In the genomic region with DNA sequence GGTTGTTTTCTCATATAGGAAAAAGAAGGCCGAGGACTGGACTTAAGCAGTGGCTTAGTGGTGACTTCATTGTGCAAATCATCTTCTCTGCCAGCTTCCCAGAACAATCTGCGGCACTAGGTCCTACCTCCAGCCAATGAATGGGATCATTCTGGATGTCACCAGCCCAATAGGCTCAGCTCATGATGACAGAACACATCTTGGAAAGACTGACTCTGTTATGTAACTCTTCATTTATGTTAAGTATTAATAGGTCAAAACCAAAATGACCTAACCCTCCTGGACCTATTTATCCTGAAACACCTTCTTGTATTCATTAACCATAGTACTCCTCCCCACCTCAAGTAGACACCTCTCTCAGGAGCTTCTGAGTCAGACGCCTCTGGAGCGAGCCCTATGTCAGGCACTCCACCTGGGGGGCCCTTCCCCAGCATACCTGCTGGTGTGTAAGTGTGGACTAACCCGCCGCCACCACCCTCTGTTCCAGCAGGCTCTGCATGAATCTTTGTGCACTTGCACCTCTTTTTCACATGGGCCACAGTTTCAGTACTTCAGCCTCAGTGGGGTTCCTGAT, we compare ENCODE assay signal across 25 cellular contexts. TPM values are rescaled to one million over a fixed set of nuclear protein-coding genes. Genes with fewer than 3 reads are reported as not detected.
DNase-seq lines count a peak whose midpoint lies in the region; ATAC-seq, FAIRE-seq and TF ChIP-seq lines count a peak whose summit lies in the region.
"Had no signal": no experiment of that assay in that cellular context is flagged by ENCODE, and none has a peak within 500 bp of the region (broad histone marks: within the 10 kb centered on the region; RNA-seq: fewer than 3 reads in every experiment).

No MANE protein-coding gene starts in this region.

- H3K27ac ChIP-seq in K562 (ENCODE audit: extremely low read depth, low read depth, low read length) (no peak overlapping the region), layer of hippocampus (ENCODE audit: low read depth, low read length) (peak overlapping the region; percentile 30), pancreas (peak overlapping the region; percentile 47 to 77 (median 66))
- H3K27ac ChIP-seq: KMS-11, left ventricle myocardium inferior, SK-N-MC had no signal

- no peak overlapping the region for H2AFZ ChIP-seq in K562 (ENCODE audit: low read depth, low read length)

- H3K27me3 ChIP-seq in K562 (ENCODE audit: control insufficient read depth in 2 of 2, insufficient read depth in 2 of 2, low read length in 2 of 2) (no peaks in the 10 kb centered on the region), layer of hippocampus (ENCODE audit: control insufficient read depth, insufficient read depth, low read length) (no peaks in the 10 kb centered on the region), pancreas (no peaks in the 10 kb centered on the region)
- H3K27me3 ChIP-seq: esophagus squamous epithelium had no signal

- no peak for TF ChIP-seq POLR2A in K562 (conservative IDR thresholded peaks at IDR 0.05)

- CTCF ChIA-PET in Calu3 (lab: Charles Lee) (interaction anchor here (0.5 to 3.2 kb wide), 10 partner anchors 8 to 170 kb away, joined by 3 to 18 read pairs (median 5); partner anchors contain the start of genes PSME3IP1 and RSPRY1), K562 (lab: Yijun Ruan, JAX; ENCODE audit: low intra/inter-chr PET ratio) (no interaction called here)

- no peaks in the 10 kb centered on the region for H3K9me3 Mint-ChIP-seq in Calu3 (ENCODE audit: low read depth, unreplicated experiment)
- no peaks in the 10 kb centered on the region for H3K9me3 Mint-ChIP-seq in activated T-cell treated with anti-CD3 and anti-CD28 coated beads, Interleukin-2, amount 50 U/mL, for 24 hours
- H3K9me3 Mint-ChIP-seq: activated CD4-positive, alpha-beta memory T cell treated with anti-CD3 and anti-CD28 coated beads for 36 hours; activated naive CD4-positive, alpha-beta T cell treated with anti-CD3 and anti-CD28 coated beads for 36 hours; activated T-cell treated with anti-CD3 and anti-CD28 coated beads, Interleukin-2, amount 50 U/mL, for 4 hours; CD8-positive, alpha-beta memory T cell had no signal

- no peak for TF ChIP-seq EP300 in K562 (IDR thresholded peaks at IDR 0.05; ENCODE audit: low read length)

- H3K4me1 ChIP-seq in K562 (replicated peaks in 1 of 2; ENCODE audit: control insufficient read depth in 2 of 2, insufficient read depth in 2 of 2, low read length in 2 of 2) (peaks cover 3 to 7% of the 10 kb centered on the region in 2 experiments; a peak in 3 of 5 replicates), pancreas (no peaks in the 10 kb centered on the region)

- 92% methylated on average over 6 of the region's 6 CpGs for WGBS in K562 (ENCODE audit: insufficient coverage, low coverage, missing lambda C conversion rate)
- WGBS in pancreas, 2 donors = 63 to 69% methylated on average over 6 of the region's 6 CpGs

- no peak overlapping the region for H3K4me2 ChIP-seq in K562 (ENCODE audit: insufficient read depth, low read length)
- H3K4me2 ChIP-seq: KMS-11 had no signal

- H3K27me3 Mint-ChIP-seq in Calu3 (ENCODE audit: unreplicated experiment) = no peaks in the 10 kb centered on the region
- no peaks in the 10 kb centered on the region for H3K27me3 Mint-ChIP-seq in activated T-cell treated with anti-CD3 and anti-CD28 coated beads, Interleukin-2, amount 50 U/mL, for 24 hours
- H3K27me3 Mint-ChIP-seq: activated CD4-positive, alpha-beta memory T cell treated with anti-CD3 and anti-CD28 coated beads for 36 hours; CD8-positive, alpha-beta memory T cell had no signal

- peak; percentile 81 for DNase-seq in Calu3
- no peak for DNase-seq in K562 (ENCODE audit: extremely low read depth in 1 of 4, low spot score in 3 of 4)
- DNase-seq in pancreas = peak in 4 of 6 donors; percentile 53 to 67 (median 62)
- no peak for DNase-seq in activated T-cell treated with anti-CD3 and anti-CD28 coated beads, Interleukin-2, amount 50 U/mL, for 24 hours
- DNase-seq in NCI-H1436 (lab: John Stamatoyannopoulos, UW) = no peak
- DNase-seq: activated CD4-positive, alpha-beta memory T cell treated with anti-CD3 and anti-CD28 coated beads for 36 hours; activated naive CD4-positive, alpha-beta T cell treated with anti-CD3 and anti-CD28 coated beads for 36 hours; activated T-cell treated with anti-CD3 and anti-CD28 coated beads, Interleukin-2, amount 50 U/mL, for 4 hours; AML-193; aorta; CD8-positive, alpha-beta memory T cell; effector CD4-positive, alpha-beta T cell; esophagus squamous epithelium; left ventricle myocardium inferior; NCI-H187 treated with DMSO at 0.1 percent for 48 hours; NCI-H446 treated with DMSO at 0.1 percent for 48 hours; right cardiac atrium; stimulated activated CD4-positive, alpha-beta T cell treated with anti-CD3 and anti-CD28 coated beads, Interleukin-15, amount 100 ng/mL, for 24 hours; T-helper 9 cell had no signal

- FAIRE-seq in K562 (lab: Jason Lieb, UNC) = no peak
- no peak for FAIRE-seq in pancreas (lab: Jason Lieb, UNC)
- FAIRE-seq: H54 had no signal

- H3K4me1 Mint-ChIP-seq in Calu3 (ENCODE audit: low read depth, unreplicated experiment) = peaks cover 12% of the 10 kb centered on the region
- peaks cover 3% of the 10 kb centered on the region for H3K4me1 Mint-ChIP-seq in activated T-cell treated with anti-CD3 and anti-CD28 coated beads, Interleukin-2, amount 50 U/mL, for 24 hours (ENCODE audit: low read depth)
- H3K4me1 Mint-ChIP-seq: WTC11 had no signal

- peaks cover 41% of the 10 kb centered on the region for H3K36me3 Mint-ChIP-seq in Calu3 (ENCODE audit: insufficient read depth, unreplicated experiment)
- H3K36me3 Mint-ChIP-seq in activated T-cell treated with anti-CD3 and anti-CD28 coated beads, Interleukin-2, amount 50 U/mL, for 24 hours (ENCODE audit: low read depth) = peaks cover 64% of the 10 kb centered on the region

- no peaks in the 10 kb centered on the region for H3K79me2 ChIP-seq in K562 (ENCODE audit: control insufficient read depth, insufficient read depth, low read length)

- H3K4me3 ChIP-seq in K562 = no peak overlapping the region
- H3K4me3 ChIP-seq in pancreas = no peak overlapping the region
- H3K4me3 ChIP-seq: esophagus squamous epithelium, left ventricle myocardium inferior, SK-N-MC had no signal

- H3K36me3 ChIP-seq in K562 (ENCODE audit: control insufficient read depth, insufficient read depth, low read length) (peaks cover 25% of the 10 kb centered on the region; the same call in 2 of the 3 replicates), pancreas (peaks cover 0 to 54% (median 23%) of the 10 kb centered on the region in 3 donors)

- no peaks in the 10 kb centered on the region for H3K9me3 ChIP-seq in K562 (replicated peaks; ENCODE audit: control insufficient read depth, insufficient read depth, low read depth, low read length)
- H3K9me3 ChIP-seq in pancreas = no peaks in the 10 kb centered on the region
- H3K9me3 ChIP-seq: esophagus squamous epithelium, left ventricle myocardium inferior had no signal

- TF ChIP-seq RAD21 in K562 (CRISPR knock-in tag; conservative IDR thresholded peaks at IDR 0.05 in 1 of 2, IDR thresholded peaks at IDR 0.05 in 1 of 2) = no peak

- TF ChIP-seq CTCF in Calu3 (IDR thresholded peaks at IDR 0.05; ENCODE audit: unreplicated experiment) = no peak
- TF ChIP-seq CTCF in K562 (IDR thresholded peaks at IDR 0.05 in 2 of 3, conservative IDR thresholded peaks at IDR 0.05 in 1 of 3; ENCODE audit: insufficient read depth in 2 of 3, low read depth in 1 of 3, low read length in 3 of 3) = no peak
- no peak for TF ChIP-seq CTCF in pancreas (IDR thresholded peaks at IDR 0.05)

- in situ Hi-C loops in K562 (cut with MboI) = no loop called here

- intact Hi-C loops in Calu3 (cut with micrococcal nuclease; ENCODE audit: unreplicated experiment) = loop anchor here (2.0 to 10.0 kb wide), 2 partner anchors 47 to 317 kb away; partner anchors contain the start of gene HERPUD1
- intact Hi-C loops in K562 (cut with micrococcal nuclease) = no loop called here
- intact Hi-C loops in pancreas (cut with DNase I) = no loop called here

- POLR2A ChIA-PET in K562 (lab: Yijun Ruan, JAX) = interaction anchor here (1.0 kb wide), 1 partner anchor 16 kb away, joined by 4 read pairs; no protein-coding TSS in a partner anchor

- H3K4me3 Mint-ChIP-seq in Calu3 (ENCODE audit: low read depth, unreplicated experiment) = peak overlapping the region; percentile 43
- no peak overlapping the region for H3K4me3 Mint-ChIP-seq in activated T-cell treated with anti-CD3 and anti-CD28 coated beads, Interleukin-2, amount 50 U/mL, for 24 hours
- H3K4me3 Mint-ChIP-seq: activated CD4-positive, alpha-beta memory T cell treated with anti-CD3 and anti-CD28 coated beads for 36 hours; activated naive CD4-positive, alpha-beta T cell treated with anti-CD3 and anti-CD28 coated beads for 36 hours; activated T-cell treated with anti-CD3 and anti-CD28 coated beads, Interleukin-2, amount 50 U/mL, for 4 hours; CD8-positive, alpha-beta memory T cell; WTC11 had no signal

- no peaks in the 10 kb centered on the region for H4K20me1 ChIP-seq in K562 (replicated peaks; ENCODE audit: control insufficient read depth, insufficient read depth, low read length)

- ATAC-seq in K562 = no peak
- peak; percentile 72 to 80 (median 78) for ATAC-seq in pancreas
- no peak for ATAC-seq in GM21390 (IDR thresholded peaks at IDR 0.05; ENCODE audit: unreplicated experiment)
- ATAC-seq: activated T-cell treated with anti-CD3 and anti-CD28 coated beads, Interleukin-2, amount 50 U/mL, for 4 hours; right cardiac atrium; WTC11 had no signal

- no TSS peak for BruUV-seq in Calu3 (replicated peaks; lab: Mats Ljungman, UMichigan)
- no TSS peak for BruUV-seq in K562 (replicated peaks; lab: Mats Ljungman, UMichigan)

- peak overlapping the region; percentile 77 for H3K27ac Mint-ChIP-seq in Calu3 (ENCODE audit: unreplicated experiment)
- no peak overlapping the region for H3K27ac Mint-ChIP-seq in activated T-cell treated with anti-CD3 and anti-CD28 coated beads, Interleukin-2, amount 50 U/mL, for 24 hours
- H3K27ac Mint-ChIP-seq: activated CD4-positive, alpha-beta memory T cell treated with anti-CD3 and anti-CD28 coated beads for 36 hours; activated naive CD4-positive, alpha-beta T cell treated with anti-CD3 and anti-CD28 coated beads for 36 hours; WTC11 had no signal

- H3K9me1 ChIP-seq in K562 (ENCODE audit: control insufficient read depth, insufficient read depth, low read length) = no peaks in the 10 kb centered on the region

- no peak overlapping the region for H3K9ac ChIP-seq in K562 (ENCODE audit: insufficient read depth in 1 of 2, low read depth in 2 of 2, low read length in 2 of 2)
- H3K9ac ChIP-seq: KMS-11 had no signal

RNA-seq across cellular contexts. Expression of gene ARL2BP, which starts 7.2 kb away (rescaled TPM):
- total RNA-seq in Calu3 (2022) (32.6 and 33.3 TPM in 2 replicates), K562 (2014; rRNA removed) (24.5 and 28.0 TPM in 2 replicates), K562 (2014; rRNA removed; fragmentation: Illumina TruSeq; extraction: Trizol) (33.9 and 34.6 TPM in 2 replicates), K562 (2015; rRNA removed; fragmentation: Illumina TruSeq; extraction: Trizol) (33.2 and 36.7 TPM in 2 replicates), K562 (2021) (27.2 and 30.8 TPM in 2 replicates), pancreas (10 to 100 TPM; 12.3 to 22.5 (median 14.7) TPM)
- total RNA-seq in K562 (2011; cell fraction: chromatin; rRNA removed; ENCODE audit: low replicate concordance) = 7.3 and 7.4 TPM in 2 replicates
- total RNA-seq in K562 (2011; cell fraction: nucleolus; rRNA removed) = 6.1 and 6.7 TPM in 2 replicates
- 9.8 and 13.2 TPM in 2 replicates for total RNA-seq in K562 (2011; cell fraction: nucleoplasm; rRNA removed)
- polyA plus RNA-seq in K562 (2011; rRNA removed) (41.8 and 49.8 TPM in 2 replicates), K562 (2014; fragmentation: Illumina TruSeq; extraction: Trizol) (33.1 and 38.3 TPM in 2 replicates), K562 (2014; fragmentation: Nextera tagmentation; extraction: Ambion mirVana) (10 to 100 TPM; 16.7 to 17.1 TPM), K562 (2014; rRNA removed) (20.3 and 23.1 TPM in 2 replicates), pancreas (10 to 100 TPM; 10.8 to 20.2 TPM)
- 32.7 and 45.1 TPM in 2 replicates for polyA plus RNA-seq in K562 (2011; cell fraction: cytosol; rRNA removed)
- polyA plus RNA-seq in K562 (2011; cell fraction: nucleus; rRNA removed) = 13.7 and 20.4 TPM in 2 replicates
- polyA plus RNA-seq in K562 (2012) = 29.7 and 37.4 TPM in 2 replicates
- 37.9 and 40.7 TPM in 2 replicates for polyA minus RNA-seq in K562 (2011; rRNA and poly(A)+ RNA removed)
- polyA minus RNA-seq in K562 (2011; cell fraction: cytosol; rRNA and poly(A)+ RNA removed) = 19.5 and 24.3 TPM in 2 replicates
- 3.8 and 7.4 TPM in 2 replicates for polyA minus RNA-seq in K562 (2011; cell fraction: nucleus; rRNA and poly(A)+ RNA removed)

RNA-seq across cellular contexts. Expression of gene PLLP, which starts 32.2 kb away (rescaled TPM):
- total RNA-seq in Calu3 (2022) (38.3 and 40.3 TPM in 2 replicates), K562 (2014; rRNA removed) (0.09 TPM in 1 of 2 replicates, not detected in the other), K562 (2014; rRNA removed; fragmentation: Illumina TruSeq; extraction: Trizol) (0.11 and 0.22 TPM in 2 replicates), K562 (2015; rRNA removed; fragmentation: Illumina TruSeq; extraction: Trizol) (0.11 and 0.51 TPM in 2 replicates), K562 (2021) (0.38 and 0.42 TPM in 2 replicates), pancreas (10 to 100 TPM; 10.8 to 29.9 (median 22.5) TPM)
- 0.44 and 0.93 TPM in 2 replicates for total RNA-seq in K562 (2011; cell fraction: chromatin; rRNA removed; ENCODE audit: low replicate concordance)
- 0.92 and 1.3 TPM in 2 replicates for total RNA-seq in K562 (2011; cell fraction: nucleolus; rRNA removed)
- 0.81 and 1.4 TPM in 2 replicates for total RNA-seq in K562 (2011; cell fraction: nucleoplasm; rRNA removed)
- polyA plus RNA-seq in K562 (2011; rRNA removed) (0.96 and 1.2 TPM in 2 replicates), K562 (2014; fragmentation: Illumina TruSeq; extraction: Trizol) (0.25 and 0.42 TPM in 2 replicates), K562 (2014; fragmentation: Nextera tagmentation; extraction: Ambion mirVana) (under 1 TPM; 0.10 to 0.15 TPM), K562 (2014; rRNA removed) (0.27 and 1.7 TPM in 2 replicates), pancreas (10 to 100 TPM; 22.2 to 34.3 TPM)
- 1.4 and 3.5 TPM in 2 replicates for polyA plus RNA-seq in K562 (2011; cell fraction: cytosol; rRNA removed)
- polyA plus RNA-seq in K562 (2011; cell fraction: nucleus; rRNA removed) = 0.66 and 1.1 TPM in 2 replicates
- polyA plus RNA-seq in K562 (2012) = 0.65 and 0.80 TPM in 2 replicates
- polyA minus RNA-seq in K562 (2011; rRNA and poly(A)+ RNA removed) = 0.33 and 1.8 TPM in 2 replicates
- 3.1 and 4.1 TPM in 2 replicates for polyA minus RNA-seq in K562 (2011; cell fraction: cytosol; rRNA and poly(A)+ RNA removed)
- polyA minus RNA-seq in K562 (2011; cell fraction: nucleus; rRNA and poly(A)+ RNA removed) = 0.40 and 0.56 TPM in 2 replicates
- total RNA-seq: activated CD4-positive, alpha-beta memory T cell treated with anti-CD3 and anti-CD28 coated beads for 36 hours had no signal

Comparison
In these comparisons a context has a peak if more than half of its experiments do, and no peak if none do; other contexts are left out.
1. DNase-seq: peak in Calu3 (single experiment) and pancreas (4 of 6); none in K562 (0 of 4), activated T-cell treated with anti-CD3 and anti-CD28 coated beads, Interleukin-2, amount 50 U/mL, for 24 hours (single experiment) and NCI-H1436 (single experiment).
2. ATAC-seq: peak in pancreas (4 of 4); none in K562 (single experiment) and GM21390 (single experiment).
3. RNA of gene PLLP, which starts 32.2 kb away (total RNA-seq): 38.3 to 40.3 TPM in Calu3 and 10.8 to 29.9 TPM in pancreas; 0.09 to 1.4 TPM in K562; every median in the first group is over 4 times any median in the second.